ENCODE assay signal across 10 cellular contexts in genomic region chr19:38684862-38685665, GRCh38. TPM values are rescaled to one million over a fixed set of nuclear protein-coding genes. Genes with fewer than 3 reads are reported as not detected.
DNase-seq lines count a peak whose midpoint lies in the region; ATAC-seq and TF ChIP-seq lines count a peak whose summit lies in the region.
"Had no signal": no experiment of that assay in that cellular context is flagged by ENCODE, and none has a peak within 500 bp of the region (broad histone marks: within the 10 kb centered on the region; RNA-seq: fewer than 3 reads in every experiment).

No MANE protein-coding gene starts in this region.

- peak overlapping the region; percentile 86 for H3K27ac Mint-ChIP-seq in dendritic cell treated with granulocyte-macrophage colony-stimulating factor and Interleukin-4, amounts not matched to agents 40 ng/mL and 50 ng/mL, for 4 days
- H3K27ac Mint-ChIP-seq in natural killer cell, result peak overlapping the region; percentile 98 to 100

- H3K27ac ChIP-seq in heart right ventricle, result peak overlapping the region; percentile 74 to 95 (median 90)

- no peak overlapping the region for H3K4me3 Mint-ChIP-seq in dendritic cell treated with granulocyte-macrophage colony-stimulating factor and Interleukin-4, amounts not matched to agents 40 ng/mL and 50 ng/mL, for 4 days
- peak overlapping the region; percentile 72 for H3K4me3 Mint-ChIP-seq in natural killer cell

- intact Hi-C loops in heart right ventricle (cut with DNase I) (no loop called here), Right ventricle myocardium superior (cut with DNase I) (no loop called here), natural killer cell (cut with micrococcal nuclease) (loop anchor here (5.0 kb wide), 1 partner anchor 38 kb away; the partner anchor contains the start of gene ACTN4)
- intact Hi-C loops in dendritic cell treated with granulocyte-macrophage colony-stimulating factor and Interleukin-4, amounts not matched to agents 40 ng/mL and 50 ng/mL, for 4 days (cut with micrococcal nuclease), result no loop called here

- peaks cover 0 to 13% (median 2%) of the 10 kb centered on the region in 9 donors for H3K36me3 ChIP-seq in heart right ventricle

- no peaks in the 10 kb centered on the region for H3K27me3 Mint-ChIP-seq in dendritic cell treated with granulocyte-macrophage colony-stimulating factor and Interleukin-4, amounts not matched to agents 40 ng/mL and 50 ng/mL, for 4 days
- H3K27me3 Mint-ChIP-seq in natural killer cell (ENCODE audit: low read depth in 2 of 2), result no peaks in the 10 kb centered on the region

- H3K36me3 Mint-ChIP-seq in dendritic cell treated with granulocyte-macrophage colony-stimulating factor and Interleukin-4, amounts not matched to agents 40 ng/mL and 50 ng/mL, for 4 days (ENCODE audit: low read depth), result peaks cover 19% of the 10 kb centered on the region
- H3K36me3 Mint-ChIP-seq in natural killer cell, result no peaks in the 10 kb centered on the region

- H3K9me3 ChIP-seq in heart right ventricle, result no peaks in the 10 kb centered on the region

- H3K27me3 ChIP-seq in heart right ventricle, result no peaks in the 10 kb centered on the region

- peaks cover 51 to 100% (median 95%) of the 10 kb centered on the region in 9 donors for H3K4me1 ChIP-seq in heart right ventricle

- DNase-seq in heart right ventricle, result no peak
- no peak for DNase-seq in Right ventricle myocardium superior
- DNase-seq in natural killer cell, result no peak
- DNase-seq in SW480 (ENCODE audit: low spot score), result no peak
- DNase-seq in NCI-H345 (lab: John Stamatoyannopoulos, UW), result no peak
- no peak for DNase-seq in NCI-H1092 treated with DMSO at 0.1 percent for 48 hours (lab: John Stamatoyannopoulos, UW)

- peaks cover 94% of the 10 kb centered on the region for H3K4me1 Mint-ChIP-seq in dendritic cell treated with granulocyte-macrophage colony-stimulating factor and Interleukin-4, amounts not matched to agents 40 ng/mL and 50 ng/mL, for 4 days (ENCODE audit: low read depth)
- H3K4me1 Mint-ChIP-seq in natural killer cell, result peaks cover 76 to 79% of the 10 kb centered on the region in 2 donors

- H3K9me3 Mint-ChIP-seq in dendritic cell treated with granulocyte-macrophage colony-stimulating factor and Interleukin-4, amounts not matched to agents 40 ng/mL and 50 ng/mL, for 4 days, result no peaks in the 10 kb centered on the region
- no peaks in the 10 kb centered on the region for H3K9me3 Mint-ChIP-seq in natural killer cell

- ATAC-seq in heart right ventricle, result peak in 1 of 8 donors; percentile 0
- no peak for ATAC-seq in Right ventricle myocardium superior (ENCODE audit: poor library complexity)
- ATAC-seq in natural killer cell, result no peak
- ATAC-seq in HG02981 (IDR thresholded peaks at IDR 0.05; ENCODE audit: unreplicated experiment), result no peak

- 73 to 77% methylated on average over 15 of the region's 15 CpGs for WGBS in heart right ventricle, 2 donors

- TF ChIP-seq CTCF in heart right ventricle (IDR thresholded peaks at IDR 0.05) (no peak), natural killer cell (IDR thresholded peaks at IDR 0.05) (no peak)

- H3K4me3 ChIP-seq in heart right ventricle, result no peak overlapping the region

RNA-seq across cellular contexts. Expression of gene ACTN4, which starts 37.6 kb away (rescaled TPM):
- total RNA-seq in heart right ventricle (100 to 1,000 TPM; 129 to 291 (median 149) TPM), Right ventricle myocardium superior (125 TPM), natural killer cell (100 to 1,000 TPM; 443 to 595 (median 541) TPM)
- 100 to 1,000 TPM in 1 of 2 donors, 10 to 100 TPM in 1; 92.4 to 189 TPM for polyA plus RNA-seq in heart right ventricle

RNA-seq across cellular contexts. Expression of gene CAPN12, which starts 59.2 kb away (rescaled TPM):
- total RNA-seq in heart right ventricle (1 to 10 TPM in 2 of 10 donors, under 1 TPM in 8; 0.15 to 1.5 (median 0.59) TPM), Right ventricle myocardium superior (not detected), natural killer cell (10 to 100 TPM in 2 of 3 donors, 1 to 10 TPM in 1; 7.4 to 51.0 (median 26.7) TPM)
- polyA plus RNA-seq in heart right ventricle, result 1 to 10 TPM; 1.1 to 3.6 TPM
- total RNA-seq: dermis microvascular lymphatic vessel endothelial cell, LHCN-M2 had no signal
